ENCODE assay signal across 1 cellular context in the genomic region with DNA sequence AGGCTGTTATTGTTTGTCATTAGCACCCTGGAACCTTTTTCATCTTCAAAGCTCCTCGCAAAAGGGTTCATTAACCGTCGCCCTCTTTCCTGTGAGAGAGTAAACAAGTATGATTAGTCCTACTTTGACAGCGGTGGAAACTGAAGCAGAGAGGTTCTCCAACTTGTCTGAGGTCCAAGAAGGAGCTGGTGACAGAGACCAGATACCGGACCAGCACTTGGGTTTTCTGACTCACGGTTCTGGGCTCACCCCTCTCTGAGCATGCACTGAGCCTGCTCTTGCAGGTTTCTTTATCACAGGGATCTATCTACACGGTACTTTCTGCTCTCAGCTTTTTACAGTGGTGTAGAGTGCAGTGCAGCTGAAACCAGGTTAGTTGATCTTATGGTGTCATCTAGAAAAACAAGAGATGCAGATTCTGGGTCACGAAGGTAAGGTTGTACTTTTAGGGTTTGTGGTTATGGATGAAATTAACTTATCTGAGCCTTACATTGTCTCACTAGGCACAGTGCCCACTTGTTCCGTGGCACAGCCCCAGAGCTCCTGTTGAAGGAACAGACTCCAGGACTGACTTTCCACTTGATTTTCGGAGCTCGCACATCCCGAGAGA.
TF ChIP-seq lines count a peak whose summit lies in the region.

No MANE protein-coding gene starts in this region.

TF ChIP-seq in GM23338, 12 proteins besides CTCF, POLR2A, EP300 and RAD21 (continued from another document):
- TF ChIP-seq ETS1 (IDR thresholded peaks at IDR 0.05) (no peak), ZNF331 (CRISPR knock-in tag; IDR thresholded peaks at IDR 0.05; ENCODE audit: low read depth) (no peak)
TF ChIP-seq in GM23338: peak in this region for 0.
